8 cellular contexts compared by ENCODE assay signal in genomic region chr6:27867941-27868705, GRCh38. TPM values are rescaled to one million over a fixed set of nuclear protein-coding genes. Genes with fewer than 3 reads are reported as not detected.
DNase-seq lines count a peak whose midpoint lies in the region; ATAC-seq and TF ChIP-seq lines count a peak whose summit lies in the region.
"Had no signal": no experiment of that assay in that cellular context is flagged by ENCODE, and none has a peak within 500 bp of the region (broad histone marks: within the 10 kb centered on the region; RNA-seq: fewer than 3 reads in every experiment).

No MANE protein-coding gene starts in this region.

- peak; percentile 57 for DNase-seq in GF-D8 (lab: John Stamatoyannopoulos, UW)
- DNase-seq in MV-4-11 (lab: John Stamatoyannopoulos, UW), result peak; percentile 41
- DNase-seq in astrocyte of the hippocampus (ENCODE audit: low read depth, low spot score), result peak; percentile 14
- no peak for DNase-seq in neural crest cell (ENCODE audit: low read depth, low spot score)
- no peak for DNase-seq in UCSD-AML1 (lab: John Stamatoyannopoulos, UW; ENCODE audit: unreplicated experiment)
- DNase-seq: SIG-M5 had no signal

- no peak for TF ChIP-seq CTCF in neural crest cell (conservative IDR thresholded peaks at IDR 0.05)

- H3K9me3 Mint-ChIP-seq in neural crest cell, result peaks cover 6% of the 10 kb centered on the region

- H3K4me1 Mint-ChIP-seq in neural crest cell, result peaks cover 61% of the 10 kb centered on the region

- no peak overlapping the region for H3K27ac Mint-ChIP-seq in neural crest cell (ENCODE audit: unreplicated experiment)

- H3K36me3 Mint-ChIP-seq in neural crest cell (ENCODE audit: low read depth), result peaks cover 13% of the 10 kb centered on the region

- H3K27me3 Mint-ChIP-seq in neural crest cell (ENCODE audit: low read depth), result peaks cover 18% of the 10 kb centered on the region

- peak overlapping the region; percentile 95 for H3K4me3 Mint-ChIP-seq in neural crest cell

- ATAC-seq in HG03196 (IDR thresholded peaks at IDR 0.05; ENCODE audit: unreplicated experiment) (no peak), HG03135 (IDR thresholded peaks at IDR 0.05; ENCODE audit: unreplicated experiment) (no peak)

RNA-seq across cellular contexts. Expression of gene OR2B2, which starts 44.1 kb away (rescaled TPM):
- total RNA-seq in neural crest cell, result not detected in 2 replicates

Comparison
In these comparisons a context has a peak if more than half of its experiments do, and no peak if none do; other contexts are left out.
1. DNase-seq: peak in GF-D8 (single experiment), MV-4-11 (single experiment) and astrocyte of the hippocampus (single experiment); none in neural crest cell (single experiment) and UCSD-AML1 (single experiment).